In genomic region chr16:53821487-53821886, GRCh38 we compare ENCODE assay signal across 17 cellular contexts.
DNase-seq lines count a peak whose midpoint lies in the region; ATAC-seq, FAIRE-seq and TF ChIP-seq lines count a peak whose summit lies in the region.
"Had no signal": no experiment of that assay in that cellular context is flagged by ENCODE, and none has a peak within 500 bp of the region (broad histone marks: within the 10 kb centered on the region; RNA-seq: fewer than 3 reads in every experiment).

No MANE protein-coding gene starts in this region.

- no peak for TF ChIP-seq POLR2A in GM12892 (IDR thresholded peaks at IDR 0.05; ENCODE audit: low read depth, low read length)

- peak; percentile 38 for FAIRE-seq in GM12892 (lab: Jason Lieb, UNC)

- no peak overlapping the region for H3K4me3 ChIP-seq in foreskin fibroblast (ENCODE audit: low read depth in 1 of 2, low read length in 2 of 2)
- H3K4me3 ChIP-seq: BLaER1, esophagus muscularis mucosa had no signal

- peak; percentile 62 for ATAC-seq in SK-N-SH treated with all-trans-retinoic acid at 6 μM for 48 hours
- no peak for ATAC-seq in HG03196 (IDR thresholded peaks at IDR 0.05; ENCODE audit: unreplicated experiment)
- ATAC-seq in GM19463 (IDR thresholded peaks at IDR 0.05; ENCODE audit: unreplicated experiment), result no peak

- DNase-seq in A172 (ENCODE audit: low spot score) (peak; percentile 14), GM12892 (ENCODE audit: insufficient read length) (no peak), foreskin fibroblast (peak; percentile 24 to 58), DMS79 (lab: John Stamatoyannopoulos, UW) (no peak), NCI-H2196 treated with DMSO at 0.1 percent for 48 hours (lab: John Stamatoyannopoulos, UW; ENCODE audit: unreplicated experiment) (no peak)
- DNase-seq: activated CD4-positive, alpha-beta T cell treated with anti-CD3 and anti-CD28 coated beads for 48 hours; activated gamma-delta T cell; cerebellar nuclear complex; MV-4-11; stimulated activated CD4-positive, alpha-beta T cell treated with anti-CD3 and anti-CD28 coated beads, Interleukin-4, amount 100 ng/mL, for 24 hours; stimulated activated naive CD4-positive, alpha-beta T cell; T-helper 1 cell had no signal

- no peak for TF ChIP-seq CTCF in foreskin fibroblast (IDR thresholded peaks at IDR 0.05; ENCODE audit: low read depth, low read length)

TF ChIP-seq in SK-N-SH treated with all-trans-retinoic acid at 6 μM for 48 hours, 23 proteins besides CTCF, POLR2A, EP300 and RAD21:
- no peak for TF ChIP-seq TCF4 (CRISPR knock-in tag; IDR thresholded peaks at IDR 0.05; ENCODE audit: borderline replicate concordance)
- no peak for TF ChIP-seq GLIS3 (CRISPR knock-in tag; IDR thresholded peaks at IDR 0.05)
- no peak for TF ChIP-seq ZNF565 (CRISPR knock-in tag; conservative IDR thresholded peaks at IDR 0.05; ENCODE audit: low read depth)
- TF ChIP-seq CSRNP3 (CRISPR knock-in tag; IDR thresholded peaks at IDR 0.05), result no peak
- TF ChIP-seq, protein P1, sequence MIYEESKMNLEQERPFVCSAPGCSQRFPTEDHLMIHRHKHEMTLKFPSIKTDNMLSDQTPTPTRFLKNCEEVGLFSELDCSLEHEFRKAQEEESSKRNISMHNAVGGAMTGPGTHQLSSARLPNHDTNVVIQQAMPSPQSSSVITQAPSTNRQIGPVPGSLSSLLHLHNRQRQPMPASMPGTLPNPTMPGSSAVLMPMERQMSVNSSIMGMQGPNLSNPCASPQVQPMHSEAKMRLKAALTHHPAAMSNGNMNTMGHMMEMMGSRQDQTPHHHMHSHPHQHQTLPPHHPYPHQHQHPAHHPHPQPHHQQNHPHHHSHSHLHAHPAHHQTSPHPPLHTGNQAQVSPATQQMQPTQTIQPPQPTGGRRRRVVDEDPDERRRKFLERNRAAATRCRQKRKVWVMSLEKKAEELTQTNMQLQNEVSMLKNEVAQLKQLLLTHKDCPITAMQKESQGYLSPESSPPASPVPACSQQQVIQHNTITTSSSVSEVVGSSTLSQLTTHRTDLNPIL (CRISPR knock-in tag; IDR thresholded peaks at IDR 0.05; ENCODE audit: low read depth), result no peak
- TF ChIP-seq ZFP3 (CRISPR knock-in tag; IDR thresholded peaks at IDR 0.05), result no peak
- TF ChIP-seq, protein P2, sequence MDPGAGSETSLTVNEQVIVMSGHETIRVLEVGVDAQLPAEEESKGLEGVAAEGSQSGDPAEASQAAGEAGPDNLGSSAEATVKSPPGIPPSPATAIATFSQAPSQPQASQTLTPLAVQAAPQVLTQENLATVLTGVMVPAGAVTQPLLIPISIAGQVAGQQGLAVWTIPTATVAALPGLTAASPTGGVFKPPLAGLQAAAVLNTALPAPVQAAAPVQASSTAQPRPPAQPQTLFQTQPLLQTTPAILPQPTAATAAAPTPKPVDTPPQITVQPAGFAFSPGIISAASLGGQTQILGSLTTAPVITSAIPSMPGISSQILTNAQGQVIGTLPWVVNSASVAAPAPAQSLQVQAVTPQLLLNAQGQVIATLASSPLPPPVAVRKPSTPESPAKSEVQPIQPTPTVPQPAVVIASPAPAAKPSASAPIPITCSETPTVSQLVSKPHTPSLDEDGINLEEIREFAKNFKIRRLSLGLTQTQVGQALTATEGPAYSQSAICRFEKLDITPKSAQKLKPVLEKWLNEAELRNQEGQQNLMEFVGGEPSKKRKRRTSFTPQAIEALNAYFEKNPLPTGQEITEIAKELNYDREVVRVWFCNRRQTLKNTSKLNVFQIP (CRISPR knock-in tag; IDR thresholded peaks at IDR 0.05; ENCODE audit: borderline replicate concordance, low read depth), result no peak
- TF ChIP-seq, protein P3, sequence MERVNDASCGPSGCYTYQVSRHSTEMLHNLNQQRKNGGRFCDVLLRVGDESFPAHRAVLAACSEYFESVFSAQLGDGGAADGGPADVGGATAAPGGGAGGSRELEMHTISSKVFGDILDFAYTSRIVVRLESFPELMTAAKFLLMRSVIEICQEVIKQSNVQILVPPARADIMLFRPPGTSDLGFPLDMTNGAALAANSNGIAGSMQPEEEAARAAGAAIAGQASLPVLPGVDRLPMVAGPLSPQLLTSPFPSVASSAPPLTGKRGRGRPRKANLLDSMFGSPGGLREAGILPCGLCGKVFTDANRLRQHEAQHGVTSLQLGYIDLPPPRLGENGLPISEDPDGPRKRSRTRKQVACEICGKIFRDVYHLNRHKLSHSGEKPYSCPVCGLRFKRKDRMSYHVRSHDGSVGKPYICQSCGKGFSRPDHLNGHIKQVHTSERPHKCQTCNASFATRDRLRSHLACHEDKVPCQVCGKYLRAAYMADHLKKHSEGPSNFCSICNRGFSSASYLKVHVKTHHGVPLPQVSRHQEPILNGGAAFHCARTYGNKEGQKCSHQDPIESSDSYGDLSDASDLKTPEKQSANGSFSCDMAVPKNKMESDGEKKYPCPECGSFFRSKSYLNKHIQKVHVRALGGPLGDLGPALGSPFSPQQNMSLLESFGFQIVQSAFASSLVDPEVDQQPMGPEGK (CRISPR knock-in tag; IDR thresholded peaks at IDR 0.05; ENCODE audit: borderline replicate concordance), result no peak
TF ChIP-seq in SK-N-SH treated with all-trans-retinoic acid at 6 μM for 48 hours: peak in this region for 0.

Comparison
In these comparisons a context has a peak if more than half of its experiments do, and no peak if none do; other contexts are left out.
1. DNase-seq: peak in A172 (single experiment) and foreskin fibroblast (2 of 2); none in GM12892 (single experiment), DMS79 (single experiment) and NCI-H2196 treated with DMSO at 0.1 percent for 48 hours (single experiment).